28 cellular contexts compared by ENCODE assay signal in the genomic region with DNA sequence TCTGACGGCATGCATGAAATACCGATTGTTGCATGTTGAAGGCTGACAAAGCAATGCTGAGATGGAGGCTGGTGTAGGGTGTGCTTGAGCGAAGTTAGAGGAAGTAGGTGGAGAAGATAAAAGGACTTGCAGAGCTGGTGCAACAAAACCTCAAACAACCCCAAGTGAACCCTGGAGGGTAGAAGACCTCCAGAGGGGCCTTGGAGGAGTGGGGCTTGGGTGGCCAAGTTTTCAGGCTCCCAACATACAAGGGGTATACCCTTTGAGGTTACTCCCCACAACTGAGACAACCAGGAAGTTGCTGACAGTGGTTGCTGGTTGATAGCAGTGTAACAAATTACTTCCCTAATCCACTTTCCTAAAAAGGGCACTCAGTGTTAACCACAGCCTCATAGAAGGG.
DNase-seq lines count a peak whose midpoint lies in the region; ATAC-seq and TF ChIP-seq lines count a peak whose summit lies in the region.
"Had no signal": no experiment of that assay in that cellular context is flagged by ENCODE, and none has a peak within 500 bp of the region (broad histone marks: within the 10 kb centered on the region; RNA-seq: fewer than 3 reads in every experiment).

No MANE protein-coding gene starts in this region.

- H3K79me1 ChIP-seq in IMR-90 (ENCODE audit: low read depth in 1 of 2, low read length in 2 of 2) = no peaks in the 10 kb centered on the region

- H3K36me3 Mint-ChIP-seq in dendritic cell treated with granulocyte-macrophage colony-stimulating factor and Interleukin-4, amounts not matched to agents 40 ng/mL and 50 ng/mL, for 4 days (ENCODE audit: low read depth) = peaks cover 10% of the 10 kb centered on the region

- H3K4me1 Mint-ChIP-seq in dendritic cell treated with granulocyte-macrophage colony-stimulating factor and Interleukin-4, amounts not matched to agents 40 ng/mL and 50 ng/mL, for 4 days (ENCODE audit: low read depth) = peaks cover 26% of the 10 kb centered on the region
- H3K4me1 Mint-ChIP-seq: activated naive CD8-positive, alpha-beta T cell treated with anti-CD3 and anti-CD28 coated beads, Interleukin-2, amount 50 U/mL, for 24 hours; H9 had no signal

- ATAC-seq in IMR-90 (ENCODE audit: low read depth) (no peak), HG03342 (IDR thresholded peaks at IDR 0.05; ENCODE audit: unreplicated experiment) (no peak)
- ATAC-seq: A549; activated CD8-positive, alpha-beta T cell treated with anti-CD3 and anti-CD28 coated beads for 36 hours; activated naive CD8-positive, alpha-beta T cell treated with anti-CD3 and anti-CD28 coated beads, Interleukin-2, amount 50 U/mL, for 24 hours; left cardiac atrium had no signal

- H4K91ac ChIP-seq in IMR-90 (ENCODE audit: insufficient read depth, low read depth, low read length) = no peak overlapping the region

- TF ChIP-seq RAD21 in IMR-90 (IDR thresholded peaks at IDR 0.05; ENCODE audit: low read length) = no peak

- in situ Hi-C loops in IMR-90 (cut with MboI; ENCODE audit: low sequenced_read_pairs) = no loop called here

- no peak overlapping the region for H3K56ac ChIP-seq in IMR-90 (ENCODE audit: extremely low read depth, insufficient read depth, low read length)

- H3K23ac ChIP-seq in IMR-90 (ENCODE audit: low read depth, low read length) = no peak overlapping the region

- POLR2A ChIA-PET in IMR-90 (lab: Charles Lee; ENCODE audit: unreplicated experiment) = no interaction called here

- H2BK20ac ChIP-seq in IMR-90 (ENCODE audit: low read depth, low read length) = no peak overlapping the region

- no peaks in the 10 kb centered on the region for H3K27me3 ChIP-seq in IMR-90 (ENCODE audit: control insufficient read depth, insufficient read depth, low read length)
- H3K27me3 ChIP-seq: heart left ventricle, MG63, neutrophil, upper lobe of left lung had no signal

- peaks cover 5% of the 10 kb centered on the region for H3K9me3 ChIP-seq in IMR-90 (ENCODE audit: control insufficient read depth, insufficient read depth, low read length)
- H3K9me3 ChIP-seq: A549, MG63, neutrophil, prostate gland, SK-N-SH, upper lobe of left lung had no signal

- H3K4me2 ChIP-seq in IMR-90 (ENCODE audit: low read depth, low read length) = no peak overlapping the region
- H3K4me2 ChIP-seq: A549, SK-N-SH had no signal

- TF ChIP-seq CTCF in IMR-90 (conservative IDR thresholded peaks at IDR 0.05; ENCODE audit: low read depth, low read length) = no peak

- H2AK9ac ChIP-seq in IMR-90 (replicated peaks; ENCODE audit: low read depth, low read length, poor library complexity) = peak overlapping the region; percentile 61

- H3K36me3 ChIP-seq in IMR-90 (ENCODE audit: control insufficient read depth, insufficient read depth, low read length) = no peaks in the 10 kb centered on the region
- H3K36me3 ChIP-seq: heart left ventricle, MG63, neutrophil, prostate gland, upper lobe of left lung had no signal

- intact Hi-C loops in IMR-90 (cut with micrococcal nuclease) = no loop called here
- intact Hi-C loops in dendritic cell treated with granulocyte-macrophage colony-stimulating factor and Interleukin-4, amounts not matched to agents 40 ng/mL and 50 ng/mL, for 4 days (cut with micrococcal nuclease) = loop anchor here (10.0 kb wide), 1 partner anchor 51 kb away; no protein-coding TSS in a partner anchor

- no peak overlapping the region for H4K8ac ChIP-seq in IMR-90 (ENCODE audit: low read depth in 2 of 2, low read length in 2 of 2)

- H3K9me3 Mint-ChIP-seq in dendritic cell treated with granulocyte-macrophage colony-stimulating factor and Interleukin-4, amounts not matched to agents 40 ng/mL and 50 ng/mL, for 4 days = peaks cover 30% of the 10 kb centered on the region
- H3K9me3 Mint-ChIP-seq: activated naive CD8-positive, alpha-beta T cell treated with anti-CD3 and anti-CD28 coated beads, Interleukin-2, amount 50 U/mL, for 24 hours had no signal

- H3K4me1 ChIP-seq in IMR-90 (ENCODE audit: control insufficient read depth, insufficient read depth, low read length) = no peaks in the 10 kb centered on the region
- H3K4me1 ChIP-seq: A549, heart left ventricle, prostate gland, upper lobe of left lung had no signal

- DNase-seq in Ammon's horn (ENCODE audit: low spot score) (peak; percentile 2), IMR-90 (no peak), NOMO-1 treated with dmso at 0.1 percent for 144 hours (lab: John Stamatoyannopoulos, UW; ENCODE audit: unreplicated experiment) (peak; percentile 95), glomerular visceral epithelial cell (ENCODE audit: extremely low spot score) (no peak), cerebellum (ENCODE audit: low spot score) (no peak)
- DNase-seq in activated CD4-positive, alpha-beta T cell treated with anti-CD3 and anti-CD28 coated beads, Interleukin-2, amount 50 U/mL, for 1 hour = no peak
- DNase-seq: activated CD4-positive, CD25-positive, alpha-beta regulatory T cell treated with anti-CD3 and anti-CD28 coated beads, Interleukin-2, amount 50 U/mL, for 72 hours; activated CD8-positive, alpha-beta T cell treated with anti-CD3 and anti-CD28 coated beads for 36 hours; activated gamma-delta T cell treated with Interleukin-2 at 50 U/mL for 16 hours; activated naive CD8-positive, alpha-beta T cell treated with anti-CD3 and anti-CD28 coated beads, Interleukin-2, amount 50 U/mL, for 24 hours; activated T-cell treated with anti-CD3 and anti-CD28 coated beads for 4 hours; effector CD4-positive, alpha-beta T cell; H9; heart left ventricle; left cardiac atrium; mesenchymal stem cell; MG63; NCI-H1694; NCI-H510A treated with DMSO at 0.1 percent for 48 hours; SK-N-SH; stimulated activated CD4-positive, alpha-beta T cell treated with anti-CD3 and anti-CD28 coated beads, Interleukin-2, amount 100 ng/mL, for 24 hours; T1000; upper lobe of left lung had no signal

- H2AFZ ChIP-seq in IMR-90 (replicated peaks; ENCODE audit: low read length, poor library complexity) = no peak overlapping the region

- H2BK120ac ChIP-seq in IMR-90 (ENCODE audit: low read depth, low read length) = no peak overlapping the region

- no peak overlapping the region for H3K4me3 Mint-ChIP-seq in dendritic cell treated with granulocyte-macrophage colony-stimulating factor and Interleukin-4, amounts not matched to agents 40 ng/mL and 50 ng/mL, for 4 days
- H3K4me3 Mint-ChIP-seq: activated CD8-positive, alpha-beta T cell treated with anti-CD3 and anti-CD28 coated beads for 36 hours; activated naive CD8-positive, alpha-beta T cell treated with anti-CD3 and anti-CD28 coated beads, Interleukin-2, amount 50 U/mL, for 24 hours; H9 had no signal

- no peak overlapping the region for H2BK5ac ChIP-seq in IMR-90 (ENCODE audit: low read depth, low read length, poor library complexity, severe bottlenecking)

- H3K18ac ChIP-seq in IMR-90 (ENCODE audit: low read depth, low read length) = no peak overlapping the region

- no peak for TF ChIP-seq POLR2A in IMR-90 (IDR thresholded peaks at IDR 0.05; ENCODE audit: low read depth, low read length)

- H3K27me3 Mint-ChIP-seq in dendritic cell treated with granulocyte-macrophage colony-stimulating factor and Interleukin-4, amounts not matched to agents 40 ng/mL and 50 ng/mL, for 4 days = peaks cover 2% of the 10 kb centered on the region
- H3K27me3 Mint-ChIP-seq: activated CD8-positive, alpha-beta T cell treated with anti-CD3 and anti-CD28 coated beads for 36 hours; activated naive CD8-positive, alpha-beta T cell treated with anti-CD3 and anti-CD28 coated beads, Interleukin-2, amount 50 U/mL, for 24 hours had no signal

- dilution Hi-C loops in IMR-90 (cut with HindIII; ENCODE audit: low sequenced_read_pairs, unreplicated experiment) = no loop called here

- no peak overlapping the region for H3K9ac ChIP-seq in IMR-90 (ENCODE audit: low read depth, low read length)
- H3K9ac ChIP-seq: SK-N-SH had no signal

- no peak overlapping the region for H3K14ac ChIP-seq in IMR-90 (replicated peaks; ENCODE audit: low read depth, low read length)

- no peaks in the 10 kb centered on the region for H3K9me1 ChIP-seq in IMR-90 (ENCODE audit: insufficient read depth, low read length)

- no peak overlapping the region for H3K4me3 ChIP-seq in IMR-90 (ENCODE audit: insufficient read depth, low read depth, low read length)
- H3K4me3 ChIP-seq: A549, heart left ventricle, MG63, prostate gland, upper lobe of left lung had no signal

- CTCF ChIA-PET in IMR-90 (lab: Yijun Ruan, JAX) = no interaction called here

- no peak overlapping the region for H2AK5ac ChIP-seq in IMR-90 (ENCODE audit: low read depth, low read length)

- H2BK15ac ChIP-seq in IMR-90 (ENCODE audit: low read depth, low read length) = no peak overlapping the region

- H3K27ac Mint-ChIP-seq in dendritic cell treated with granulocyte-macrophage colony-stimulating factor and Interleukin-4, amounts not matched to agents 40 ng/mL and 50 ng/mL, for 4 days = peak overlapping the region; percentile 82
- H3K27ac Mint-ChIP-seq: activated CD8-positive, alpha-beta T cell treated with anti-CD3 and anti-CD28 coated beads for 36 hours; activated naive CD8-positive, alpha-beta T cell treated with anti-CD3 and anti-CD28 coated beads, Interleukin-2, amount 50 U/mL, for 24 hours; H9 had no signal

- H3K4ac ChIP-seq in IMR-90 (ENCODE audit: low read depth, low read length) = no peak overlapping the region

- H4K20me1 ChIP-seq in IMR-90 (ENCODE audit: insufficient read depth, low read length) = no peaks in the 10 kb centered on the region

- no CpG with 5 or more reads among the region's 3 CpGs for WGBS in IMR-90 (ENCODE audit: extremely low coverage in 2 of 2, insufficient read length in 1 of 2), 2 experiments

- H3K27ac ChIP-seq in IMR-90 (ENCODE audit: insufficient read depth, low read length) = no peak overlapping the region
- H3K27ac ChIP-seq: A549, heart left ventricle, neutrophil, prostate gland, upper lobe of left lung had no signal

- no peak overlapping the region for H4K5ac ChIP-seq in IMR-90 (ENCODE audit: low read depth, low read length)

- BruUV-seq in IMR-90 (replicated peaks; lab: Mats Ljungman, UMichigan) = no TSS peak

TF ChIP-seq in IMR-90, 13 proteins besides CTCF, POLR2A, EP300 and RAD21 (continues in another document):
- no peak for TF ChIP-seq NFE2L2 (IDR thresholded peaks at IDR 0.05; ENCODE audit: low read depth, low read length)
- TF ChIP-seq, protein P1, sequence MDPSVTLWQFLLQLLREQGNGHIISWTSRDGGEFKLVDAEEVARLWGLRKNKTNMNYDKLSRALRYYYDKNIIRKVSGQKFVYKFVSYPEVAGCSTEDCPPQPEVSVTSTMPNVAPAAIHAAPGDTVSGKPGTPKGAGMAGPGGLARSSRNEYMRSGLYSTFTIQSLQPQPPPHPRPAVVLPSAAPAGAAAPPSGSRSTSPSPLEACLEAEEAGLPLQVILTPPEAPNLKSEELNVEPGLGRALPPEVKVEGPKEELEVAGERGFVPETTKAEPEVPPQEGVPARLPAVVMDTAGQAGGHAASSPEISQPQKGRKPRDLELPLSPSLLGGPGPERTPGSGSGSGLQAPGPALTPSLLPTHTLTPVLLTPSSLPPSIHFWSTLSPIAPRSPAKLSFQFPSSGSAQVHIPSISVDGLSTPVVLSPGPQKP (IDR thresholded peaks at IDR 0.05; ENCODE audit: borderline replicate concordance, low read depth, low read length) = no peak
- no peak for TF ChIP-seq MXI1 (IDR thresholded peaks at IDR 0.05; ENCODE audit: borderline replicate concordance, low read depth, low read length)
- TF ChIP-seq RCOR1 (IDR thresholded peaks at IDR 0.05; ENCODE audit: insufficient replicate concordance, low read length) = no peak

Comparison
In these comparisons a context has a peak if more than half of its experiments do, and no peak if none do; other contexts are left out.
1. DNase-seq: peak in Ammon's horn (single experiment) and NOMO-1 treated with dmso at 0.1 percent for 144 hours (single experiment); none in IMR-90 (single experiment), glomerular visceral epithelial cell (single experiment), activated CD4-positive, alpha-beta T cell treated with anti-CD3 and anti-CD28 coated beads, Interleukin-2, amount 50 U/mL, for 1 hour (single experiment) and cerebellum (single experiment).